ENCODE assay signal across 8 cellular contexts in the genomic region with DNA sequence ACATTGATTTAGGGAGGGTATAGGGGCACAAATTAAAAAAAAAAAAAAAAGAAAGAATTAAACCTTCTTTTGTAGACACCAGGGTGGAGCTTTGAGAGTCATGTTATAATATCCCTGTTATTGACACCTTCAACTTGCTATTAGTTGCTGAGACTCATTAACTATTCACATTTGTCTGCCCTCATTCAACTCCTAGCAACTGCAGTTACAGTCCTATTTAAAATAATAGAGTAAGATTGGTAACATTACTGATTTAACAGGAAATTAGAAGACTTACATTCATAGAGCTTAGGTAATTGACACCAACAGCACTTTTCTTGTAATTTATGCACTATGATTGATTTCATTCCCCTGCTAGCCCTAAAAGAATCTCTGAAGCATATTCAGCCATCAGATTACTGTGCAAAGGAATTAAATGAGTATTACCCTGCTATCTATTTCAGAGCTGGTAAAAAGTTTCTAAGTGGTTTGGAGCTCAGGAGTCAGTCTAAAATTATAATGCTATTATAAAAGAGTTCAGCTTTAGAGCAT.
A peak's percentile ranks its signal among the peaks of the same experiment; 100 is the strongest.
DNase-seq lines count a peak whose midpoint lies in the region; ATAC-seq and TF ChIP-seq lines count a peak whose summit lies in the region.

No MANE protein-coding gene starts in this region.

- peak overlapping the region; percentile 47 for H3K4me3 Mint-ChIP-seq in activated naive CD8-positive, alpha-beta T cell
- H3K4me3 Mint-ChIP-seq in neural progenitor cell, result no peak overlapping the region

- no peaks in the 10 kb centered on the region for H3K79me2 ChIP-seq in neural progenitor cell (ENCODE audit: low read depth)

- H3K27me3 ChIP-seq in neural progenitor cell, result no peaks in the 10 kb centered on the region

- H3K27me3 Mint-ChIP-seq in activated naive CD8-positive, alpha-beta T cell, result no peaks in the 10 kb centered on the region
- H3K27me3 Mint-ChIP-seq in neural progenitor cell (ENCODE audit: insufficient read depth, low read depth), result peaks cover 2% of the 10 kb centered on the region

- H3K27ac ChIP-seq in neural progenitor cell, result no peak overlapping the region

- peaks cover 23% of the 10 kb centered on the region for H3F3A ChIP-seq in neural progenitor cell (ENCODE audit: low read depth)

- peaks cover 42% of the 10 kb centered on the region for H3K4me1 Mint-ChIP-seq in activated naive CD8-positive, alpha-beta T cell (ENCODE audit: low read depth)
- H3K4me1 Mint-ChIP-seq in neural progenitor cell, result peaks cover 45% of the 10 kb centered on the region

- H2AFZ ChIP-seq in neural progenitor cell (replicated peaks), result no peak overlapping the region

- TF ChIP-seq CTCF in neural progenitor cell (IDR thresholded peaks at IDR 0.05) (no peak), lower leg skin (IDR thresholded peaks at IDR 0.05) (no peak)

- ATAC-seq in GM18498 (IDR thresholded peaks at IDR 0.05; ENCODE audit: unreplicated experiment) (peak; percentile 14), HG02884 (IDR thresholded peaks at IDR 0.05; ENCODE audit: unreplicated experiment) (peak; percentile 26), GM19328 (IDR thresholded peaks at IDR 0.05; ENCODE audit: unreplicated experiment) (no peak)

- no peaks in the 10 kb centered on the region for H3K36me3 ChIP-seq in neural progenitor cell

- no peak for TF ChIP-seq POLR2A in lower leg skin (IDR thresholded peaks at IDR 0.05)

- H3K4me1 ChIP-seq in neural progenitor cell, result peaks cover 36% of the 10 kb centered on the region

- H3K36me3 Mint-ChIP-seq in activated naive CD8-positive, alpha-beta T cell, result no peaks in the 10 kb centered on the region
- no peaks in the 10 kb centered on the region for H3K36me3 Mint-ChIP-seq in neural progenitor cell

- intact Hi-C loops in posterior cingulate gyrus (cut with DNase I), result no loop called here
- intact Hi-C loops in lower leg skin (cut with DNase I; ENCODE audit: low total_unique reads), result no loop called here

- H3K4me3 ChIP-seq in neural progenitor cell (no peak overlapping the region), lower leg skin (ENCODE audit: low read depth, poor library complexity, severe bottlenecking) (no peak overlapping the region)

- H3K9me3 ChIP-seq in neural progenitor cell (ENCODE audit: low read depth), result no peaks in the 10 kb centered on the region

- no peaks in the 10 kb centered on the region for H3K9me3 Mint-ChIP-seq in activated naive CD8-positive, alpha-beta T cell (ENCODE audit: low read depth)
- H3K9me3 Mint-ChIP-seq in neural progenitor cell, result no peaks in the 10 kb centered on the region

- H3K4me2 ChIP-seq in neural progenitor cell, result no peak overlapping the region

- H3K9ac ChIP-seq in neural progenitor cell, result no peak overlapping the region

- H3K27ac Mint-ChIP-seq in activated naive CD8-positive, alpha-beta T cell, result peak overlapping the region; percentile 96
- peak overlapping the region; percentile 97 for H3K27ac Mint-ChIP-seq in neural progenitor cell

- H4K20me1 ChIP-seq in neural progenitor cell (ENCODE audit: low read depth), result no peaks in the 10 kb centered on the region

- DNase-seq in neural progenitor cell (ENCODE audit: low spot score) (no peak), posterior cingulate gyrus (no peak), cortex of kidney (lab: John Stamatoyannopoulos, UW) (no peak), lower leg skin (ENCODE audit: low spot score in 2 of 2) (no peak)
